In genomic region chr11:19693146-19693545, GRCh38 we compare ENCODE assay signal across 7 cellular contexts.
"Had no signal": no experiment of that assay in that cellular context is flagged by ENCODE, and none has a peak within 500 bp of the region (broad histone marks: within the 10 kb centered on the region; RNA-seq: fewer than 3 reads in every experiment).

No MANE protein-coding gene starts in this region.

- H3K4me3 Mint-ChIP-seq: GM23338, H9, HFFc6 had no signal

- DNase-seq: H9, HFFc6, IMR-90, KG1 had no signal

- ATAC-seq: GM23338, HCT116, K562 had no signal

- H3K27ac Mint-ChIP-seq: GM23338, HFFc6 had no signal

- H3K9me3 Mint-ChIP-seq: GM23338, HFFc6 had no signal
